In genomic region chr9:124758691-124759090, GRCh38 we compare ENCODE assay signal across 21 cellular contexts. TPM values are rescaled to one million over a fixed set of nuclear protein-coding genes. Genes with fewer than 3 reads are reported as not detected.
DNase-seq lines count a peak whose midpoint lies in the region; ATAC-seq and TF ChIP-seq lines count a peak whose summit lies in the region.
"Had no signal": no experiment of that assay in that cellular context is flagged by ENCODE, and none has a peak within 500 bp of the region (broad histone marks: within the 10 kb centered on the region; RNA-seq: fewer than 3 reads in every experiment).

No MANE protein-coding gene starts in this region.

- intact Hi-C loops in naive thymus-derived CD4-positive, alpha-beta T cell (cut with micrococcal nuclease) = no loop called here

- peaks cover 2% of the 10 kb centered on the region for H3K79me1 ChIP-seq in mesendoderm (ENCODE audit: low read length)

- no peaks in the 10 kb centered on the region for H3K36me3 ChIP-seq in BLaER1 treated with 17β-estradiol and CSF1 and Interleukin-3, amounts not matched to agents 10 nM and 100 nM
- no peaks in the 10 kb centered on the region for H3K36me3 ChIP-seq in HUES48 (ENCODE audit: control insufficient read depth, insufficient read depth, low read length)
- H3K36me3 ChIP-seq in mesendoderm (ENCODE audit: control insufficient read depth, insufficient read depth, low read length) = no peaks in the 10 kb centered on the region
- H3K36me3 ChIP-seq in naive thymus-derived CD4-positive, alpha-beta T cell (ENCODE audit: control insufficient read depth in 2 of 3, insufficient read depth in 3 of 3, low read length in 3 of 3) = no peaks in the 10 kb centered on the region
- H3K36me3 ChIP-seq: prostate gland, WERI-Rb-1 had no signal

- H3K27ac Mint-ChIP-seq in WTC11 = peak overlapping the region; percentile 98
- no peak overlapping the region for H3K27ac Mint-ChIP-seq in glutamatergic neuron (ENCODE audit: unreplicated experiment)
- no peak overlapping the region for H3K27ac Mint-ChIP-seq in effector memory CD8-positive, alpha-beta T cell
- no peak overlapping the region for H3K27ac Mint-ChIP-seq in naive thymus-derived CD4-positive, alpha-beta T cell
- H3K27ac Mint-ChIP-seq: activated CD4-positive, alpha-beta memory T cell treated with anti-CD3 and anti-CD28 coated beads, Interleukin-2, amount 10 ng/mL, durations not matched to agents 7 days and 5 days; CD4-positive, CD25-positive, alpha-beta regulatory T cell; immature natural killer cell; T-helper 1 cell treated with Interleukin-12 subunit alpha and Interleukin-12 subunit beta and Interleukin-4 antibody, amounts not matched to agents 30 μg/mL and 1 μg/mL, for 36 hours had no signal

- H3K27me3 ChIP-seq in BLaER1 treated with 17β-estradiol and CSF1 and Interleukin-3, amounts not matched to agents 10 nM and 100 nM = peaks cover 0 to 23% (median 6%) of the 10 kb centered on the region in 11 experiments; a peak in 9 of 22 replicates
- no peaks in the 10 kb centered on the region for H3K27me3 ChIP-seq in HUES48 (ENCODE audit: control insufficient read depth, insufficient read depth, low read length)
- H3K27me3 ChIP-seq in mesendoderm (ENCODE audit: insufficient read depth, low read length, poor library complexity) = no peaks in the 10 kb centered on the region
- H3K27me3 ChIP-seq in naive thymus-derived CD4-positive, alpha-beta T cell (ENCODE audit: control insufficient read depth in 2 of 2, insufficient read depth in 2 of 2, low read length in 2 of 2) = peaks cover 3 to 8% of the 10 kb centered on the region in 2 donors

- H3K4ac ChIP-seq in mesendoderm (ENCODE audit: low read depth, low read length) = no peak overlapping the region

- H2BK5ac ChIP-seq in mesendoderm (ENCODE audit: low read length) = peak overlapping the region; percentile 6

- peak overlapping the region in 8 of 10 experiments; percentile 17 to 53 (median 39); a peak in 12 of 20 replicates for H3K4me3 ChIP-seq in BLaER1 treated with 17β-estradiol and CSF1 and Interleukin-3, amounts not matched to agents 10 nM and 100 nM
- H3K4me3 ChIP-seq in HUES48 (ENCODE audit: low read depth, low read length) (peak overlapping the region; percentile 53), mesendoderm (ENCODE audit: low read length) (no peak overlapping the region)
- H3K4me3 ChIP-seq in naive thymus-derived CD4-positive, alpha-beta T cell (ENCODE audit: low read length) = no peak overlapping the region
- H3K4me3 ChIP-seq: prostate gland had no signal

- POLR2A ChIA-PET in WTC11 (lab: Charles Lee) = interaction anchor here (1.3 to 1.4 kb wide), 2 partner anchors 11 to 52 kb away, joined by 3 read pairs; no protein-coding TSS in a partner anchor
- POLR2A ChIA-PET in naive thymus-derived CD4-positive, alpha-beta T cell (lab: Charles Lee) = no interaction called here

- H3K79me2 ChIP-seq in mesendoderm (ENCODE audit: control insufficient read depth, insufficient read depth, low read length) = peaks cover 13% of the 10 kb centered on the region

- H3K4me1 ChIP-seq in BLaER1 treated with 17β-estradiol and CSF1 and Interleukin-3, amounts not matched to agents 10 nM and 100 nM = peaks cover 13 to 76% (median 37%) of the 10 kb centered on the region in 10 experiments
- peaks cover 93% of the 10 kb centered on the region for H3K4me1 ChIP-seq in HUES48 (ENCODE audit: control insufficient read depth, insufficient read depth, low read length)
- H3K4me1 ChIP-seq in mesendoderm (ENCODE audit: control insufficient read depth, low read depth, low read length) = peaks cover 19% of the 10 kb centered on the region
- H3K4me1 ChIP-seq in naive thymus-derived CD4-positive, alpha-beta T cell (ENCODE audit: control insufficient read depth in 2 of 2, insufficient read depth in 2 of 2, low read length in 2 of 2) = no peaks in the 10 kb centered on the region
- H3K4me1 ChIP-seq: prostate gland had no signal

- H3K23ac ChIP-seq in mesendoderm (ENCODE audit: low read length) = no peak overlapping the region

- no peak overlapping the region for H4K8ac ChIP-seq in mesendoderm (ENCODE audit: low read depth, low read length)

- peak overlapping the region; percentile 18 for H2AK5ac ChIP-seq in mesendoderm (ENCODE audit: low read length)

- H3K9me3 Mint-ChIP-seq in WTC11 (no peaks in the 10 kb centered on the region), glutamatergic neuron (ENCODE audit: unreplicated experiment) (no peaks in the 10 kb centered on the region)
- no peaks in the 10 kb centered on the region for H3K9me3 Mint-ChIP-seq in effector memory CD8-positive, alpha-beta T cell
- H3K9me3 Mint-ChIP-seq in naive thymus-derived CD4-positive, alpha-beta T cell = no peaks in the 10 kb centered on the region
- H3K9me3 Mint-ChIP-seq: activated CD4-positive, alpha-beta memory T cell treated with anti-CD3 and anti-CD28 coated beads, Interleukin-2, amount 10 ng/mL, durations not matched to agents 7 days and 5 days; immature natural killer cell; T-helper 1 cell treated with Interleukin-12 subunit alpha and Interleukin-12 subunit beta and Interleukin-4 antibody, amounts not matched to agents 30 μg/mL and 1 μg/mL, for 36 hours had no signal

- H3K27me3 Mint-ChIP-seq in WTC11 (ENCODE audit: low read depth) (no peaks in the 10 kb centered on the region), glutamatergic neuron (ENCODE audit: unreplicated experiment) (peaks cover 4% of the 10 kb centered on the region)
- H3K27me3 Mint-ChIP-seq in effector memory CD8-positive, alpha-beta T cell = peaks cover 72 to 98% of the 10 kb centered on the region in 2 donors
- H3K27me3 Mint-ChIP-seq in naive thymus-derived CD4-positive, alpha-beta T cell = peaks cover 78 to 89% (median 86%) of the 10 kb centered on the region in 5 donors

- H4K20me1 ChIP-seq in BLaER1 treated with 17β-estradiol and CSF1 and Interleukin-3, amounts not matched to agents 10 nM and 100 nM = 0 out of 22 replicates have a peak, but pooled peaks cover 0 to 1% (median 0%) of the 10 kb centered on the region in 11 experiments

- TF ChIP-seq CTCF in WTC11 (IDR thresholded peaks at IDR 0.05) (no peak), glutamatergic neuron (IDR thresholded peaks at IDR 0.05; ENCODE audit: partially characterized antibody, unreplicated experiment) (no peak)

- H3K4me3 Mint-ChIP-seq in WTC11 (peak overlapping the region; percentile 65), glutamatergic neuron (ENCODE audit: unreplicated experiment) (no peak overlapping the region)
- H3K4me3 Mint-ChIP-seq in effector memory CD8-positive, alpha-beta T cell = no peak overlapping the region
- no peak overlapping the region for H3K4me3 Mint-ChIP-seq in naive thymus-derived CD4-positive, alpha-beta T cell
- H3K4me3 Mint-ChIP-seq: activated CD4-positive, alpha-beta memory T cell treated with anti-CD3 and anti-CD28 coated beads, Interleukin-2, amount 10 ng/mL, durations not matched to agents 7 days and 5 days; CD4-positive, CD25-positive, alpha-beta regulatory T cell; immature natural killer cell; T-helper 1 cell treated with Interleukin-12 subunit alpha and Interleukin-12 subunit beta and Interleukin-4 antibody, amounts not matched to agents 30 μg/mL and 1 μg/mL, for 36 hours had no signal

- DNase-seq in WTC11 (ENCODE audit: low spot score) (no peak), mesendoderm (no peak), glutamatergic neuron (no peak)
- DNase-seq in stimulated activated CD4-positive, alpha-beta T cell treated with anti-CD3 and anti-CD28 coated beads, Interleukin-2, amount 100 ng/mL, for 48 hours = no peak
- DNase-seq in effector memory CD8-positive, alpha-beta T cell = no peak
- no peak for DNase-seq in naive thymus-derived CD4-positive, alpha-beta T cell
- DNase-seq: ACHN; activated CD4-positive, alpha-beta memory T cell treated with anti-CD3 and anti-CD28 coated beads, Interleukin-2, amount 10 ng/mL, durations not matched to agents 7 days and 5 days; activated naive CD4-positive, alpha-beta T cell treated with Interleukin-2 at 50 U/mL for 16 hours; anterior cingulate cortex; CD4-positive, CD25-positive, alpha-beta regulatory T cell; effector CD4-positive, alpha-beta T cell; immature natural killer cell; NCI-H1048; NCI-H2081; SHP77; WERI-Rb-1 had no signal

- H4K5ac ChIP-seq in mesendoderm (ENCODE audit: low read length) = no peak overlapping the region

- H2BK120ac ChIP-seq in mesendoderm (ENCODE audit: low read depth, low read length) = peak overlapping the region; percentile 23

- peaks cover 95% of the 10 kb centered on the region for H3K4me1 Mint-ChIP-seq in WTC11
- H3K4me1 Mint-ChIP-seq in glutamatergic neuron (ENCODE audit: low read depth, unreplicated experiment) = peaks cover 12% of the 10 kb centered on the region
- H3K4me1 Mint-ChIP-seq in effector memory CD8-positive, alpha-beta T cell (ENCODE audit: low read depth in 2 of 2) = no peaks in the 10 kb centered on the region
- H3K4me1 Mint-ChIP-seq in naive thymus-derived CD4-positive, alpha-beta T cell = no peaks in the 10 kb centered on the region
- H3K4me1 Mint-ChIP-seq: immature natural killer cell had no signal

- H3K56ac ChIP-seq in mesendoderm (ENCODE audit: low read length) = peak overlapping the region; percentile 49

- H3K18ac ChIP-seq in mesendoderm (ENCODE audit: low read length) = peak overlapping the region; percentile 94

- peak overlapping the region in 10 of 11 experiments; percentile 40 to 85 (median 76); a peak in 18 of 22 replicates for H3K27ac ChIP-seq in BLaER1 treated with 17β-estradiol and CSF1 and Interleukin-3, amounts not matched to agents 10 nM and 100 nM
- H3K27ac ChIP-seq in HUES48 (ENCODE audit: low read depth, low read length) (peak overlapping the region; percentile 96), mesendoderm (ENCODE audit: low read depth, low read length) (peak overlapping the region; percentile 60)
- no peak overlapping the region for H3K27ac ChIP-seq in naive thymus-derived CD4-positive, alpha-beta T cell (ENCODE audit: low read depth, low read length)
- H3K27ac ChIP-seq: prostate gland, WERI-Rb-1 had no signal

- ATAC-seq in WTC11 = no peak
- ATAC-seq in effector memory CD8-positive, alpha-beta T cell (replicated peaks) = no peak
- ATAC-seq in naive thymus-derived CD4-positive, alpha-beta T cell = no peak

- peak overlapping the region in 8 of 11 experiments; percentile 7 to 66 (median 58); a peak in 11 of 22 replicates for H3K9ac ChIP-seq in BLaER1 treated with 17β-estradiol and CSF1 and Interleukin-3, amounts not matched to agents 10 nM and 100 nM
- H3K9ac ChIP-seq in HUES48 (ENCODE audit: low read depth, low read length) (no peak overlapping the region), mesendoderm (ENCODE audit: low read length) (peak overlapping the region; percentile 8)

- H2BK15ac ChIP-seq in mesendoderm (replicated peaks; ENCODE audit: low read depth) = peak overlapping the region; percentile 78

- H3K36me3 Mint-ChIP-seq in WTC11 (no peaks in the 10 kb centered on the region), glutamatergic neuron (ENCODE audit: unreplicated experiment) (no peaks in the 10 kb centered on the region)
- H3K36me3 Mint-ChIP-seq in effector memory CD8-positive, alpha-beta T cell (ENCODE audit: insufficient read depth) = no peaks in the 10 kb centered on the region
- H3K36me3 Mint-ChIP-seq in naive thymus-derived CD4-positive, alpha-beta T cell = no peaks in the 10 kb centered on the region
- H3K36me3 Mint-ChIP-seq: CD4-positive, CD25-positive, alpha-beta regulatory T cell; immature natural killer cell had no signal

- no peaks in the 10 kb centered on the region for H3K9me3 ChIP-seq in BLaER1 treated with 17β-estradiol and CSF1 and Interleukin-3, amounts not matched to agents 10 nM and 100 nM (replicated peaks in 1 of 11)
- no peaks in the 10 kb centered on the region for H3K9me3 ChIP-seq in HUES48 (ENCODE audit: control insufficient read depth, insufficient read depth, low read length)
- H3K9me3 ChIP-seq in naive thymus-derived CD4-positive, alpha-beta T cell (ENCODE audit: control insufficient read depth in 2 of 3, low read length in 3 of 3) = no peaks in the 10 kb centered on the region
- H3K9me3 ChIP-seq: prostate gland had no signal

- CTCF ChIA-PET in WTC11 (lab: Charles Lee) = interaction anchor here (0.8 to 3.8 kb wide), 5 partner anchors 12 to 141 kb away, joined by 3 to 12 read pairs (median 8); partner anchors contain the start of gene NR6A1
- CTCF ChIA-PET in naive thymus-derived CD4-positive, alpha-beta T cell (lab: Charles Lee) = no interaction called here

- peak overlapping the region; percentile 62 to 95 (median 87) for H3K4me2 ChIP-seq in BLaER1 treated with 17β-estradiol and CSF1 and Interleukin-3, amounts not matched to agents 10 nM and 100 nM
- H3K4me2 ChIP-seq in mesendoderm (ENCODE audit: low read length) = no peak overlapping the region

RNA-seq across cellular contexts. Expression of gene NR6A1, which starts 12.4 kb away (rescaled TPM):
- total RNA-seq in WTC11 (2021) (164 to 222 TPM (median 218 TPM) in 3 replicates), glutamatergic neuron (ENCODE audit: unreplicated experiment) (51.0 TPM)
- polyA plus RNA-seq in mesendoderm (2013, experiment 1 of 2) = 58.7 TPM
- 58.1 TPM for polyA plus RNA-seq in mesendoderm (2013, experiment 2 of 2)
- under 1 TPM in 3 of 5 experiments, not detected in 2; 0.21 to 0.78 (median 0.51) TPM for total RNA-seq in naive thymus-derived CD4-positive, alpha-beta T cell
- not detected for polyA plus RNA-seq in naive thymus-derived CD4-positive, alpha-beta T cell
- polyA plus RNA-seq: CD4-positive, CD25-positive, alpha-beta regulatory T cell; immature natural killer cell had no signal

RNA-seq across cellular contexts. Expression of gene OLFML2A, which starts 18.2 kb away (rescaled TPM):
- total RNA-seq in WTC11 (2021) (6.7 to 11.6 TPM (median 11.2 TPM) in 3 replicates), glutamatergic neuron (ENCODE audit: unreplicated experiment) (not detected)
- 2.1 TPM for polyA plus RNA-seq in mesendoderm (2013, experiment 1 of 2)
- 2.4 TPM for polyA plus RNA-seq in mesendoderm (2013, experiment 2 of 2)
- total RNA-seq in naive thymus-derived CD4-positive, alpha-beta T cell = under 1 TPM in 1 of 5 experiments, not detected in 4; 0.51 TPM
- polyA plus RNA-seq in naive thymus-derived CD4-positive, alpha-beta T cell = not detected
- total RNA-seq: activated CD4-positive, alpha-beta memory T cell treated with anti-CD3 and anti-CD28 coated beads, Interleukin-2, amount 10 ng/mL, durations not matched to agents 7 days and 5 days; CD4-positive, CD25-positive, alpha-beta regulatory T cell had no signal
- polyA plus RNA-seq: CD4-positive, CD25-positive, alpha-beta regulatory T cell; immature natural killer cell had no signal

Comparison
In these comparisons a context has a peak if more than half of its experiments do, and no peak if none do; other contexts are left out.
1. H3K4me3 ChIP-seq: peak in BLaER1 treated with 17β-estradiol and CSF1 and Interleukin-3, amounts not matched to agents 10 nM and 100 nM (8 of 10) and HUES48 (single experiment); none in mesendoderm (single experiment) and naive thymus-derived CD4-positive, alpha-beta T cell (single experiment).
2. RNA of gene NR6A1, which starts 12.4 kb away (total RNA-seq): 164 to 222 TPM in WTC11 and 51.0 TPM in glutamatergic neuron (single experiment); 0.21 to 0.78 TPM in naive thymus-derived CD4-positive, alpha-beta T cell; every median in the first group is over 10 times any median in the second.